ENCODE assay signal across 7 cellular contexts in the genomic region with DNA sequence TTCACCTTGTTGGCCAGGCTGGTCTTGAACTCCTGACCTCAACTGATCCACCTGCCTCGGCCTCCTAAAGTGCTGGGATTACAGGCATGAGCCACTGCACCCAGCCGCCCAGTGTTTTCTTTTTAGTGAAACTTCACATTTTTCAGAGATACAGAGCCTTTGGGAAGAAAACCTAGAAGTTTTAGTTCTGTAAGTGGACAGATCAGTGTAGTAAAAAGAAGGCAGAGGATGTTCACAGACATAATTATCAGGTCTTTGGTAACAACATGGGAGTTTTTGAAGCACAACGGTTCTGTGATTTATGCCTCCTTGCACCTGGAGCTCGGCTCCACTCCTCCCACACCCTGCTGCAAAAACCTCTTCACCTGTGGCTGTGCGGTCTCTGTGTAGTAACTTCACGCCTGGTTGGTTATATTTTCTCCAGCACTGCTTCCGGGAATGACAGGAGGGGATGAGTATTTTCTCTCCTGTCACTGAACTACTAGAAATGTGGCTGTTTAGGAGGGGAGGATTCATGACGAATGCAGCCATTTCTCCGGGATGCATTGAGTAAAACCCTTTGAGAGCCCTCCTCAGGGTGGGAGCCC.
DNase-seq lines count a peak whose midpoint lies in the region; ATAC-seq, FAIRE-seq and TF ChIP-seq lines count a peak whose summit lies in the region.

No MANE protein-coding gene starts in this region.

- intact Hi-C loops in Caco-2 (cut with micrococcal nuclease; ENCODE audit: unreplicated experiment), result no loop called here

- no peaks in the 10 kb centered on the region for H3K27me3 ChIP-seq in Caco-2 (replicated peaks; ENCODE audit: control insufficient read depth, insufficient read depth, low read length)

- peaks cover 23% of the 10 kb centered on the region for H3K4me1 ChIP-seq in Caco-2

- H3K4me1 Mint-ChIP-seq in Caco-2 (ENCODE audit: low read depth, unreplicated experiment), result peaks cover 30% of the 10 kb centered on the region

- CTCF ChIA-PET in Caco-2 (lab: Charles Lee), result interaction anchor here (0.6 kb wide), 1 partner anchor 378 kb away, joined by 9 read pairs; no protein-coding TSS in a partner anchor

- no peak overlapping the region for H3K4me3 ChIP-seq in Caco-2 (ENCODE audit: low read depth, low read length)

- TF ChIP-seq CTCF in Caco-2 (IDR thresholded peaks at IDR 0.05; ENCODE audit: insufficient read depth in 1 of 2, low read depth in 1 of 2, low read length in 1 of 2, severe bottlenecking in 1 of 2, unreplicated experiment in 1 of 2), result no peak
- no peak for TF ChIP-seq CTCF in D721Med (IDR thresholded peaks at IDR 0.05; ENCODE audit: insufficient read depth, missing control alignments)

- H3K9me3 Mint-ChIP-seq in Caco-2 (ENCODE audit: unreplicated experiment), result no peaks in the 10 kb centered on the region

- peak; percentile 59 for ATAC-seq in GM18870 (IDR thresholded peaks at IDR 0.05; ENCODE audit: unreplicated experiment)
- peak; percentile 72 for ATAC-seq in HG02759 (IDR thresholded peaks at IDR 0.05; ENCODE audit: unreplicated experiment)

- no peaks in the 10 kb centered on the region for H3K9me3 ChIP-seq in Caco-2

- DNase-seq in NCI-H2196 (lab: John Stamatoyannopoulos, UW; ENCODE audit: unreplicated experiment), result peak; percentile 84
- peak; percentile 98 for DNase-seq in kidney tubule cell (ENCODE audit: low spot score)
- DNase-seq in Caco-2, result no peak
- DNase-seq in D721Med (ENCODE audit: insufficient read length, low spot score), result no peak
- DNase-seq in DMS 273 (lab: John Stamatoyannopoulos, UW; ENCODE audit: unreplicated experiment), result no peak

- H3K27me3 Mint-ChIP-seq in Caco-2 (ENCODE audit: insufficient read depth, unreplicated experiment), result no peaks in the 10 kb centered on the region

- H3K27ac Mint-ChIP-seq in Caco-2 (ENCODE audit: unreplicated experiment), result no peak overlapping the region

- BruUV-seq in Caco-2 (replicated peaks; lab: Mats Ljungman, UMichigan), result no TSS peak

- no peak overlapping the region for H3K4me3 Mint-ChIP-seq in Caco-2 (ENCODE audit: unreplicated experiment)

- peaks cover 3% of the 10 kb centered on the region for H3K36me3 Mint-ChIP-seq in Caco-2 (ENCODE audit: insufficient read depth, unreplicated experiment)

- no peaks in the 10 kb centered on the region for H3K36me3 ChIP-seq in Caco-2 (ENCODE audit: control insufficient read depth, insufficient read depth, low read length)

- POLR2A ChIA-PET in Caco-2 (lab: Charles Lee), result no interaction called here

- FAIRE-seq in D721Med (lab: Jason Lieb, UNC), result no peak

Comparison
In these comparisons a context has a peak if more than half of its experiments do, and no peak if none do; other contexts are left out.
1. DNase-seq: peak in NCI-H2196 (single experiment) and kidney tubule cell (single experiment); none in Caco-2 (0 of 2), D721Med (single experiment) and DMS 273 (single experiment).